32 cellular contexts compared by ENCODE assay signal in genomic region chr9:136353088-136353487, GRCh38. TPM values are rescaled to one million over a fixed set of nuclear protein-coding genes. Genes with fewer than 3 reads are reported as not detected.
"Had no signal": no experiment of that assay in that cellular context is flagged by ENCODE, and none has a peak within 500 bp of the region (broad histone marks: within the 10 kb centered on the region; RNA-seq: fewer than 3 reads in every experiment).

No MANE protein-coding gene starts in this region.

- H3K27ac Mint-ChIP-seq: activated naive CD8-positive, alpha-beta T cell treated with anti-CD3 and anti-CD28 coated beads for 36 hours; activated T-cell treated with anti-CD3 and anti-CD28 coated beads, Interleukin-2, amount 50 U/mL, for 72 hours; natural killer cell treated with Interleukin-12 subunit alpha and Interleukin-12 subunit beta and Interleukin-15 and Interleukin-18, amount 100 ng/mL, for 72 hours had no signal

- DNase-seq: activated CD4-positive, alpha-beta T cell treated with anti-CD3 and anti-CD28 coated beads for 4 hours; activated CD4-positive, alpha-beta T cell treated with anti-CD3 and anti-CD28 coated beads, Interleukin-2, amount 50 U/mL, for 4 hours; activated naive CD4-positive, alpha-beta T cell; activated naive CD8-positive, alpha-beta T cell treated with anti-CD3 and anti-CD28 coated beads for 36 hours; activated T-cell treated with anti-CD3 and anti-CD28 coated beads, Interleukin-2, amount 50 U/mL, for 72 hours; adrenal gland; aorta; body of pancreas; effector memory CD8-positive, alpha-beta T cell; foreskin fibroblast; mesendoderm; pancreas; retina; stimulated activated CD4-positive, alpha-beta T cell treated with anti-CD3 and anti-CD28 coated beads, Interleukin-15, amount 100 ng/mL, for 24 hours; stimulated activated CD4-positive, alpha-beta T cell treated with anti-CD3 and anti-CD28 coated beads, Interleukin-2, amount 100 ng/mL, for 24 hours; stimulated activated naive CD4-positive, alpha-beta T cell treated with Interleukin-2 at 50 U/mL for 16 hours; T-helper 9 cell; transverse colon had no signal

- H3K9me3 Mint-ChIP-seq: activated naive CD8-positive, alpha-beta T cell treated with anti-CD3 and anti-CD28 coated beads for 36 hours; activated T-cell treated with anti-CD3 and anti-CD28 coated beads, Interleukin-2, amount 50 U/mL, for 72 hours; effector memory CD8-positive, alpha-beta T cell; natural killer cell treated with Interleukin-12 subunit alpha and Interleukin-12 subunit beta and Interleukin-15 and Interleukin-18, amount 100 ng/mL, for 72 hours had no signal

- H3K9me3 ChIP-seq: adrenal gland, body of pancreas, pancreas, prostate gland, testis, transverse colon had no signal

- H3K27me3 Mint-ChIP-seq: activated naive CD8-positive, alpha-beta T cell treated with anti-CD3 and anti-CD28 coated beads for 36 hours; effector memory CD8-positive, alpha-beta T cell; natural killer cell treated with Interleukin-12 subunit alpha and Interleukin-12 subunit beta and Interleukin-15 and Interleukin-18, amount 100 ng/mL, for 72 hours had no signal

- H3K4me1 ChIP-seq: pancreas, prostate gland had no signal

- H3K27me3 ChIP-seq: adrenal gland, body of pancreas, dorsolateral prefrontal cortex, pancreas, testis, transverse colon had no signal

- H3K4me3 Mint-ChIP-seq: activated T-cell treated with anti-CD3 and anti-CD28 coated beads, Interleukin-2, amount 50 U/mL, for 72 hours; effector memory CD8-positive, alpha-beta T cell; natural killer cell treated with Interleukin-12 subunit alpha and Interleukin-12 subunit beta and Interleukin-15 and Interleukin-18, amount 100 ng/mL, for 72 hours had no signal

- H3K4me3 ChIP-seq: adrenal gland, body of pancreas, coronary artery, lung, pancreas, prostate gland, testis, transverse colon had no signal

- ATAC-seq: body of pancreas; effector memory CD8-positive, alpha-beta T cell; esophagus mucosa; left lobe of liver; natural killer cell treated with Interleukin-12 subunit alpha and Interleukin-12 subunit beta and Interleukin-15 and Interleukin-18, amount 100 ng/mL, for 72 hours had no signal

- H3K36me3 ChIP-seq: adrenal gland, pancreas, prostate gland, transverse colon had no signal

- H3K4me1 Mint-ChIP-seq: activated naive CD8-positive, alpha-beta T cell treated with anti-CD3 and anti-CD28 coated beads for 36 hours had no signal

- H3K27ac ChIP-seq: body of pancreas, pancreas, prostate gland, VCaP had no signal

- FAIRE-seq: endothelial cell of umbilical vein, pancreas, TTC549, urothelium cell line had no signal

- H3K36me3 Mint-ChIP-seq: activated naive CD8-positive, alpha-beta T cell treated with anti-CD3 and anti-CD28 coated beads for 36 hours; natural killer cell treated with Interleukin-12 subunit alpha and Interleukin-12 subunit beta and Interleukin-15 and Interleukin-18, amount 100 ng/mL, for 72 hours had no signal

RNA-seq across cellular contexts. Expression of gene CCDC187, which starts 49.2 kb away (rescaled TPM):
- total RNA-seq: activated naive CD8-positive, alpha-beta T cell treated with anti-CD3 and anti-CD28 coated beads for 36 hours; activated T-cell treated with anti-CD3 and anti-CD28 coated beads, Interleukin-2, amount 50 U/mL, for 72 hours; aorta; endothelial cell of umbilical vein; esophagus mucosa; myocyte; natural killer cell treated with Interleukin-12 subunit alpha and Interleukin-12 subunit beta and Interleukin-15 and Interleukin-18, amount 100 ng/mL, for 72 hours; T-helper 1 cell treated with Interleukin-12 subunit alpha and Interleukin-12 subunit beta and Interleukin-4 antibody, amounts not matched to agents 30 ng/mL and 1 ng/mL, for 36 hours had no signal
- polyA plus RNA-seq: aorta, endothelial cell of umbilical vein had no signal
